12 cellular contexts compared by ENCODE assay signal in genomic region chr17:32502710-32503109, GRCh38. TPM values are rescaled to one million over a fixed set of nuclear protein-coding genes. Genes with fewer than 3 reads are reported as not detected.
DNase-seq lines count a peak whose midpoint lies in the region; ATAC-seq, FAIRE-seq and TF ChIP-seq lines count a peak whose summit lies in the region.
"Had no signal": no experiment of that assay in that cellular context is flagged by ENCODE, and none has a peak within 500 bp of the region (broad histone marks: within the 10 kb centered on the region; RNA-seq: fewer than 3 reads in every experiment).

No MANE protein-coding gene starts in this region.

- no peaks in the 10 kb centered on the region for H3K79me2 ChIP-seq in GM12878 (ENCODE audit: control insufficient read depth, insufficient read depth, low read length)

- TF ChIP-seq EP300 in GM12878 (IDR thresholded peaks at IDR 0.05; ENCODE audit: borderline replicate concordance in 1 of 2, control insufficient read depth in 1 of 2, low read depth in 2 of 2, low read length in 2 of 2): no peak

- 72% methylated on average over 10 of the region's 10 CpGs for WGBS in GM12878 (ENCODE audit: insufficient coverage, insufficient replicate concordance, low lambda C conversion rate, missing lambda C conversion rate)

- no peak for TF ChIP-seq POLR2A in GM12878 (IDR thresholded peaks at IDR 0.05; ENCODE audit: low read depth, low read length)

- RAD21 ChIA-PET in GM12878 (lab: Charles Lee; ENCODE audit: unreplicated experiment): interaction anchor here (1.2 to 3.0 kb wide), 5 partner anchors 14 to 56 kb away, joined by 3 to 35 read pairs (median 15); partner anchors contain the start of gene CDK5R1

- peaks cover 68% of the 10 kb centered on the region for H3K4me1 ChIP-seq in CD8-positive, alpha-beta T cell (ENCODE audit: insufficient read depth, low read length)
- peaks cover 27% of the 10 kb centered on the region for H3K4me1 ChIP-seq in GM12878 (ENCODE audit: control insufficient read depth, insufficient read depth, low read length)
- H3K4me1 ChIP-seq in neutrophil (ENCODE audit: control insufficient read depth in 1 of 2, insufficient read depth in 1 of 2, low read depth in 1 of 2, low read length in 1 of 2): peaks cover 51 to 57% of the 10 kb centered on the region in 2 experiments

- H3K4me3 Mint-ChIP-seq in CD8-positive, alpha-beta T cell: peak overlapping the region; percentile 68

- H3K27me3 Mint-ChIP-seq in CD8-positive, alpha-beta T cell (ENCODE audit: low read depth): no peaks in the 10 kb centered on the region

- peak overlapping the region; percentile 63 for H3K9ac ChIP-seq in GM12878 (ENCODE audit: control insufficient read depth, insufficient read depth, low read length)

- no peaks in the 10 kb centered on the region for H3K36me3 Mint-ChIP-seq in CD8-positive, alpha-beta T cell

- H4K20me1 ChIP-seq in GM12878 (ENCODE audit: control insufficient read depth, insufficient read depth): no peaks in the 10 kb centered on the region

- SMC1A ChIA-PET in GM12878 (lab: Charles Lee; ENCODE audit: uncharacterized antibody, unreplicated experiment): interaction anchor here (1.2 to 3.5 kb wide), 6 partner anchors 10 to 67 kb away, joined by 3 to 34 read pairs (median 13); no protein-coding TSS in a partner anchor

- H3K36me3 ChIP-seq in CD8-positive, alpha-beta T cell (ENCODE audit: insufficient read depth, low read length): no peaks in the 10 kb centered on the region
- H3K36me3 ChIP-seq in KOPT-K1 (ENCODE audit: insufficient read depth, low read length) (no peaks in the 10 kb centered on the region), GM12878 (ENCODE audit: control insufficient read depth in 2 of 2, insufficient read depth in 2 of 2, low read length in 1 of 2) (no peaks in the 10 kb centered on the region; a peak in 1 of 4 replicates), neutrophil (no peaks in the 10 kb centered on the region)

- peak overlapping the region; percentile 60 for H3K27ac ChIP-seq in CD8-positive, alpha-beta T cell (ENCODE audit: low read depth, low read length)
- H3K27ac ChIP-seq in KOPT-K1 (ENCODE audit: low read depth, low read length, poor library complexity, severe bottlenecking) (peak overlapping the region; percentile 87), GM12878 (ENCODE audit: control insufficient read depth, insufficient read depth) (peak overlapping the region; percentile 87), neutrophil (peak overlapping the region; percentile 90)

- peak overlapping the region; percentile 53 for H3K4me2 ChIP-seq in GM12878 (ENCODE audit: control insufficient read depth, insufficient read depth)

- TF ChIP-seq RAD21 in GM12878 (IDR thresholded peaks at IDR 0.05; ENCODE audit: insufficient read depth, low read depth, low read length): no peak

- no peaks in the 10 kb centered on the region for H3K27me3 ChIP-seq in CD8-positive, alpha-beta T cell (ENCODE audit: insufficient read depth, low read length)
- no peaks in the 10 kb centered on the region for H3K27me3 ChIP-seq in GM12878 (replicated peaks in 1 of 2; ENCODE audit: control insufficient read depth in 2 of 2, insufficient read depth in 2 of 2, low read length in 1 of 2)
- no peaks in the 10 kb centered on the region for H3K27me3 ChIP-seq in neutrophil

- H3K9me3 ChIP-seq in CD8-positive, alpha-beta T cell (ENCODE audit: low read length): no peaks in the 10 kb centered on the region
- no peaks in the 10 kb centered on the region for H3K9me3 ChIP-seq in KOPT-K1 (ENCODE audit: insufficient read depth, low read length, poor library complexity, severe bottlenecking)
- H3K9me3 ChIP-seq in GM12878 (replicated peaks; ENCODE audit: control insufficient read depth, insufficient read depth, low read length): no peaks in the 10 kb centered on the region
- H3K9me3 ChIP-seq in neutrophil: no peaks in the 10 kb centered on the region

- CTCF ChIA-PET in CD8-positive, alpha-beta T cell (lab: Charles Lee): interaction anchor here (2.7 kb wide), 1 partner anchor 16 kb away, joined by 11 read pairs; the partner anchor contains the start of gene CDK5R1
- CTCF ChIA-PET in GM12878 (lab: Yijun Ruan, JAX) (interaction anchor here (0.6 to 1.9 kb wide), 4 partner anchors 11 to 23 kb away, joined by 3 to 12 read pairs (median 4); no protein-coding TSS in a partner anchor), GM10248 (lab: Yijun Ruan, JAX) (no interaction called here)

- H3K4me1 Mint-ChIP-seq in CD8-positive, alpha-beta T cell (ENCODE audit: low read depth): peaks cover 75% of the 10 kb centered on the region

- POLR2A ChIA-PET in CD8-positive, alpha-beta T cell (lab: Charles Lee): interaction anchor here (0.7 to 2.2 kb wide), 3 partner anchors 15 to 19 kb away, joined by 4 to 15 read pairs (median 6); partner anchors contain the start of gene CDK5R1
- POLR2A ChIA-PET in GM12878 (lab: Charles Lee) (interaction anchor here (1.2 to 18.8 kb wide), 3 partner anchors 12 to 56 kb away, joined by 3 to 308 read pairs (median 8); partner anchors contain the start of gene CDK5R1), GM10248 (lab: Yijun Ruan, JAX) (interaction anchor here (0.6 kb wide), 1 partner anchor 148 kb away, joined by 3 read pairs; no protein-coding TSS in a partner anchor)

- DNase-seq in CD8-positive, alpha-beta T cell: no peak
- no peak for DNase-seq in GM12878 (ENCODE audit: low read depth, low spot score)
- no peak for DNase-seq in A172 (ENCODE audit: low spot score)
- DNase-seq in GM10248 (ENCODE audit: extremely low spot score): no peak
- DNase-seq in NCI-H226: no peak
- DNase-seq: glutamatergic neuron, NCI-H1417 treated with DMSO at 0.1 percent for 48 hours, NCI-H510A, RPMI8226 had no signal

- TF ChIP-seq CTCF in CD8-positive, alpha-beta T cell (IDR thresholded peaks at IDR 0.05): no peak
- TF ChIP-seq CTCF in GM12878 (IDR thresholded peaks at IDR 0.05 in 2 of 3, conservative IDR thresholded peaks at IDR 0.05 in 1 of 3; ENCODE audit: control insufficient read depth in 2 of 3, extremely low read depth in 1 of 3, insufficient read depth in 1 of 3, low read depth in 3 of 3, low read length in 3 of 3): no peak
- no peak for TF ChIP-seq CTCF in neutrophil (IDR thresholded peaks at IDR 0.05)
- no peak for TF ChIP-seq CTCF in GM10248 (IDR thresholded peaks at IDR 0.05; ENCODE audit: control extremely low read depth, extremely low read depth, low read depth, missing control alignments)

- H2AFZ ChIP-seq in GM12878 (ENCODE audit: control insufficient read depth, low read depth, low read length): no peak overlapping the region

- peak overlapping the region; percentile 39 for H3K4me3 ChIP-seq in CD8-positive, alpha-beta T cell (ENCODE audit: low read depth, low read length)
- H3K4me3 ChIP-seq in GM12878 (no peak overlapping the region), neutrophil (ENCODE audit: low read depth in 1 of 2, low read length in 1 of 2) (peak overlapping the region in 1 of 2 experiments; percentile 51)

- BruUV-seq in GM12878 (replicated peaks; lab: Mats Ljungman, UMichigan): no TSS peak

- no peak for ATAC-seq in CD8-positive, alpha-beta T cell
- no peak for ATAC-seq in GM12878
- ATAC-seq in HG02763 (IDR thresholded peaks at IDR 0.05; ENCODE audit: unreplicated experiment): no peak

- H3K27ac Mint-ChIP-seq in CD8-positive, alpha-beta T cell: peak overlapping the region; percentile 98

- no peak for FAIRE-seq in GM12878 (lab: Jason Lieb, UNC)

- no peaks in the 10 kb centered on the region for H3K9me3 Mint-ChIP-seq in CD8-positive, alpha-beta T cell

- in situ Hi-C loops in GM12878 (cut with MboI): no loop called here

- intact Hi-C loops in CD8-positive, alpha-beta T cell (cut with DNase I, micrococcal nuclease): loop anchor here (1.0 to 5.0 kb wide), 5 partner anchors 14 to 55 kb away; no protein-coding TSS in a partner anchor
- intact Hi-C loops in GM12878 (cut with micrococcal nuclease; ENCODE audit: unreplicated experiment): loop anchor here (1.0 kb wide), 4 partner anchors 10 to 67 kb away; no protein-coding TSS in a partner anchor

RNA-seq across cellular contexts. Expression of gene CDK5R1, which starts 15.9 kb away (rescaled TPM):
- total RNA-seq in CD8-positive, alpha-beta T cell: 1 to 10 TPM; 5.6 to 5.9 TPM
- total RNA-seq in GM12878 (2013; cell fraction: nucleolus; rRNA removed): 67.1 and 71.0 TPM in 2 replicates
- 17.5 and 17.8 TPM in 2 replicates for total RNA-seq in GM12878 (2014; rRNA removed)
- total RNA-seq in GM12878 (2014; rRNA removed; fragmentation: Illumina TruSeq; extraction: Trizol): 11.4 and 11.9 TPM in 2 replicates
- total RNA-seq in GM12878 (2021): 26.7 and 27.3 TPM in 2 replicates
- 9.5 TPM for polyA plus RNA-seq in GM12878 (2011; ENCODE audit: low read depth)
- polyA plus RNA-seq in GM12878 (2011; rRNA removed): 28.3 and 37.5 TPM in 2 replicates
- 29.2 and 33.4 TPM in 2 replicates for polyA plus RNA-seq in GM12878 (2011; cell fraction: cytosol; rRNA removed)
- 72.0 and 77.8 TPM in 2 replicates for polyA plus RNA-seq in GM12878 (2011; cell fraction: nucleus; rRNA removed)
- 15.5 and 24.1 TPM in 2 replicates for polyA plus RNA-seq in GM12878 (2012)
- polyA plus RNA-seq in GM12878 (2014; fragmentation: Illumina TruSeq; extraction: Trizol): 10.9 and 12.9 TPM in 2 replicates
- 1 to 10 TPM; 1.1 to 2.4 TPM for polyA plus RNA-seq in GM12878 (2014; fragmentation: Nextera tagmentation; extraction: Ambion mirVana)
- polyA plus RNA-seq in GM12878 (2014; rRNA removed): 14.2 and 14.5 TPM in 2 replicates
- polyA plus RNA-seq in GM12878 (2016; fragmentation: Nextera tagmentation; extraction: Ambion mirVana): 1 to 10 TPM; 5.3 to 6.4 TPM
- 19.8 and 36.6 TPM in 2 replicates for polyA minus RNA-seq in GM12878 (2011; rRNA and poly(A)+ RNA removed)
- polyA minus RNA-seq in GM12878 (2011; cell fraction: cytosol; rRNA and poly(A)+ RNA removed): 25.1 and 31.9 TPM in 2 replicates
- polyA minus RNA-seq in GM12878 (2011; cell fraction: nucleus; rRNA and poly(A)+ RNA removed): 35.2 and 48.9 TPM in 2 replicates
- total RNA-seq in A172 (2014; rRNA removed; shearing (Covaris generic)): 5.0 and 6.3 TPM in 2 replicates

RNA-seq across cellular contexts. Expression of gene PSMD11, which starts 58.4 kb away (rescaled TPM):
- 10 to 100 TPM; 69.9 to 72.6 TPM for total RNA-seq in CD8-positive, alpha-beta T cell
- 112 and 118 TPM in 2 replicates for total RNA-seq in GM12878 (2013; cell fraction: nucleolus; rRNA removed)
- total RNA-seq in GM12878 (2014; rRNA removed) (83.1 and 84.1 TPM in 2 replicates), GM12878 (2014; rRNA removed; fragmentation: Illumina TruSeq; extraction: Trizol) (85.3 and 91.4 TPM in 2 replicates), GM12878 (2021) (112 and 118 TPM in 2 replicates)
- polyA plus RNA-seq in GM12878 (2011; ENCODE audit: low read depth): 39.7 TPM
- polyA plus RNA-seq in GM12878 (2011; rRNA removed) (122 and 126 TPM in 2 replicates), GM12878 (2014; fragmentation: Illumina TruSeq; extraction: Trizol) (90.3 and 96.8 TPM in 2 replicates), GM12878 (2014; fragmentation: Nextera tagmentation; extraction: Ambion mirVana) (100 to 1,000 TPM; 283 to 291 TPM), GM12878 (2014; rRNA removed) (115 and 118 TPM in 2 replicates), GM12878 (2016; fragmentation: Nextera tagmentation; extraction: Ambion mirVana) (100 to 1,000 TPM; 304 to 319 TPM)
- polyA plus RNA-seq in GM12878 (2011; cell fraction: cytosol; rRNA removed): 84.0 and 96.4 TPM in 2 replicates
- polyA plus RNA-seq in GM12878 (2011; cell fraction: nucleus; rRNA removed): 61.0 and 62.2 TPM in 2 replicates
- polyA plus RNA-seq in GM12878 (2012): 65.5 and 72.3 TPM in 2 replicates
- polyA minus RNA-seq in GM12878 (2011; rRNA and poly(A)+ RNA removed): 147 and 184 TPM in 2 replicates
- polyA minus RNA-seq in GM12878 (2011; cell fraction: cytosol; rRNA and poly(A)+ RNA removed): 51.9 and 53.3 TPM in 2 replicates
- 39.7 and 59.7 TPM in 2 replicates for polyA minus RNA-seq in GM12878 (2011; cell fraction: nucleus; rRNA and poly(A)+ RNA removed)
- 214 and 304 TPM in 2 replicates for total RNA-seq in A172 (2014; rRNA removed; shearing (Covaris generic))
